Comparison of ENCODE assay signal across 9 cellular contexts in the genomic region with DNA sequence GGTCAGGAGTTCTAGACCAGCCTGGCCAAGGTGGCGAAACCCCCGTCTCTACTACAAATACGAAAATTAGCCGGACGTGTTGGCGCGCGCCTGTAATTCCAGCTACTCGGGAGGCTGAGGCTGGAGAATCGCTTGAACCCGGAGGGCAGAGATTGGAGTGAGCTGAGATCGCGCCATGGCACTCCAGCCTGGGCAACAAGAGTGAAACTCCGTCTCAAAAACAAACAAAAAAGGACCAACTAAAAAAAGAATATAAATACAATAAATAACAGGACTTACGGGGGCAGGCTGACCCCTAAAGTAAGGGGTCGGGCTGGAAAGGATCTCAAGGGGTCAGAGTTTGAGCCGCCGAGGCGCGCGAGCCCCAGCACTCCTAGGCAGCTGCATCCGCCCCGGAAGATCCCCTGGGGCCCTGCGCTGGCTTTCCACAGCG. TPM values are rescaled to one million over a fixed set of nuclear protein-coding genes. Genes with fewer than 3 reads are reported as not detected.
DNase-seq lines count a peak whose midpoint lies in the region; ATAC-seq and TF ChIP-seq lines count a peak whose summit lies in the region.
"Had no signal": no experiment of that assay in that cellular context is flagged by ENCODE, and none has a peak within 500 bp of the region (broad histone marks: within the 10 kb centered on the region; RNA-seq: fewer than 3 reads in every experiment).

No MANE protein-coding gene starts in this region.

- TF ChIP-seq POLR2A in ovary (IDR thresholded peaks at IDR 0.05) = no peak

- H3K9me3 ChIP-seq in NT2/D1 (ENCODE audit: insufficient read depth, low read length) (no peaks in the 10 kb centered on the region), endodermal cell (ENCODE audit: control insufficient read depth, low read length) (no peaks in the 10 kb centered on the region), ovary (no peaks in the 10 kb centered on the region)

- H3K27ac Mint-ChIP-seq in Calu3 (ENCODE audit: unreplicated experiment) = peak overlapping the region; percentile 92
- H3K27ac Mint-ChIP-seq in endodermal cell = peak overlapping the region; percentile 96

- peak overlapping the region; percentile 100 for H3K4me3 ChIP-seq in NT2/D1 (ENCODE audit: insufficient read length, low read depth)
- peak overlapping the region; percentile 96 for H3K4me3 ChIP-seq in endodermal cell (ENCODE audit: low read length)
- H3K4me3 ChIP-seq in ovary = peak overlapping the region; percentile 99

- WGBS in endodermal cell (ENCODE audit: insufficient coverage in 1 of 2, insufficient read length in 1 of 2), 2 experiments = 1 to 2% methylated on average over 21 to 25 of the region's 25 CpGs
- WGBS in ovary, 3 donors = 0 to 1% (median 0%) methylated on average over 25 of the region's 25 CpGs

- H3K36me3 Mint-ChIP-seq in Calu3 (ENCODE audit: insufficient read depth, unreplicated experiment) = peaks cover 92% of the 10 kb centered on the region
- H3K36me3 Mint-ChIP-seq in endodermal cell (ENCODE audit: low read depth) = peaks cover 17% of the 10 kb centered on the region

- no peaks in the 10 kb centered on the region for H3K9me3 Mint-ChIP-seq in Calu3 (ENCODE audit: low read depth, unreplicated experiment)
- H3K9me3 Mint-ChIP-seq in endodermal cell = no peaks in the 10 kb centered on the region

- TF ChIP-seq CTCF in Calu3 (IDR thresholded peaks at IDR 0.05; ENCODE audit: unreplicated experiment) (no peak), endodermal cell (conservative IDR thresholded peaks at IDR 0.05) (no peak), ovary (IDR thresholded peaks at IDR 0.05) (peak in 1 of 3 donors; percentile 4)

- H3K4me1 ChIP-seq in NT2/D1 (ENCODE audit: insufficient read depth, insufficient read length) = peaks cover 20% of the 10 kb centered on the region
- H3K4me1 ChIP-seq in endodermal cell (ENCODE audit: control insufficient read depth, insufficient read depth, low read length) = no peaks in the 10 kb centered on the region
- H3K4me1 ChIP-seq in ovary (ENCODE audit: insufficient read depth) = peaks cover 7% of the 10 kb centered on the region

- H3K9ac ChIP-seq in NT2/D1 (ENCODE audit: insufficient read length, low read depth) = peak overlapping the region; percentile 93
- peak overlapping the region; percentile 84 for H3K9ac ChIP-seq in endodermal cell (ENCODE audit: extremely low read depth, low read length, poor library complexity, severe bottlenecking)

- H3K27me3 ChIP-seq in NT2/D1 (ENCODE audit: insufficient read depth, insufficient read length) (no peaks in the 10 kb centered on the region), endodermal cell (ENCODE audit: control insufficient read depth, insufficient read depth, low read length, poor library complexity, severe bottlenecking) (no peaks in the 10 kb centered on the region), ovary (no peaks in the 10 kb centered on the region)

- DNase-seq in Calu3 = no peak
- no peak for DNase-seq in NT2/D1 (ENCODE audit: low read depth, low spot score)
- DNase-seq in endodermal cell = no peak
- DNase-seq in ovary = no peak
- DNase-seq in iPS-NIHi11 (ENCODE audit: low spot score) = no peak
- no peak for DNase-seq in NCI-H2029 treated with DMSO at 0.1 percent for 48 hours (lab: John Stamatoyannopoulos, UW)
- no peak for DNase-seq in activated CD4-positive, alpha-beta T cell treated with anti-CD3 and anti-CD28 coated beads, Interleukin-2, amount 50 U/mL, for 48 hours

- H3K4me3 Mint-ChIP-seq in Calu3 (ENCODE audit: low read depth, unreplicated experiment) (peak overlapping the region; percentile 100), endodermal cell (peak overlapping the region; percentile 91)

- CTCF ChIA-PET in Calu3 (lab: Charles Lee) = interaction anchor here (0.8 to 2.7 kb wide), 16 partner anchors 9 to 327 kb away, joined by 3 to 12 read pairs (median 6); partner anchors contain the start of genes ARFRP1, PRPF6, PTK6 and UCKL1

- no peaks in the 10 kb centered on the region for H3K27me3 Mint-ChIP-seq in Calu3 (ENCODE audit: unreplicated experiment)
- H3K27me3 Mint-ChIP-seq in endodermal cell (ENCODE audit: insufficient read depth) = no peaks in the 10 kb centered on the region

- no peak overlapping the region for H3K27ac ChIP-seq in endodermal cell (ENCODE audit: low read depth, low read length)
- peak overlapping the region; percentile 66 to 80 for H3K27ac ChIP-seq in ovary

- BruUV-seq in Calu3 (replicated peaks; lab: Mats Ljungman, UMichigan) = no TSS peak

- H3K36me3 ChIP-seq in NT2/D1 (ENCODE audit: insufficient read depth, insufficient read length, low read length) (peaks cover 64% of the 10 kb centered on the region), endodermal cell (ENCODE audit: control insufficient read depth, insufficient read depth, low read length) (peaks cover 23% of the 10 kb centered on the region), ovary (no peaks in the 10 kb centered on the region)

- intact Hi-C loops in Calu3 (cut with micrococcal nuclease; ENCODE audit: unreplicated experiment) = loop anchor here (2.0 to 10.0 kb wide), 3 partner anchors 78 to 326 kb away; no protein-coding TSS in a partner anchor
- intact Hi-C loops in ovary (cut with DNase I) = loop anchor here (2.0 to 5.0 kb wide), 6 partner anchors 37 to 327 kb away; partner anchors contain the start of gene PTK6 (in 2 of the 4)

- H3K4me1 Mint-ChIP-seq in Calu3 (ENCODE audit: low read depth, unreplicated experiment) (peaks cover 19% of the 10 kb centered on the region), endodermal cell (peaks cover 19% of the 10 kb centered on the region)

- no peak for ATAC-seq in GM21619 (IDR thresholded peaks at IDR 0.05; ENCODE audit: unreplicated experiment)

- no peak for TF ChIP-seq EP300 in ovary (IDR thresholded peaks at IDR 0.05)

RNA-seq across cellular contexts. Expression of gene TPD52L2, which starts 0.5 kb away (rescaled TPM):
- total RNA-seq in Calu3 (2022) = 192 and 197 TPM in 2 replicates
- total RNA-seq in endodermal cell = 10 to 100 TPM; 68.3 to 85.2 TPM
- polyA plus RNA-seq in endodermal cell (2013, experiment 1 of 2) = 68.0 TPM
- polyA plus RNA-seq in endodermal cell (2013, experiment 2 of 2) = 64.1 TPM
- 10 to 100 TPM; 51.5 to 78.0 (median 68.8) TPM for total RNA-seq in ovary
- polyA plus RNA-seq in ovary = 10 to 100 TPM; 73.3 to 78.9 TPM

RNA-seq across cellular contexts. Expression of gene ABHD16B, which starts 3.3 kb away (rescaled TPM):
- total RNA-seq in Calu3 (2022) = 0.24 TPM in 1 of 2 replicates, not detected in the other
- total RNA-seq in endodermal cell = not detected
- not detected for polyA plus RNA-seq in endodermal cell (2013, experiment 1 of 2)
- not detected for polyA plus RNA-seq in endodermal cell (2013, experiment 2 of 2)
- not detected for total RNA-seq in ovary
- under 1 TPM in 1 of 2 donors, not detected in 1; 0.57 TPM for polyA plus RNA-seq in ovary
- total RNA-seq: dermis blood vessel endothelial cell had no signal

RNA-seq across cellular contexts. Expression of gene DNAJC5, which starts 30.4 kb away (rescaled TPM):
- total RNA-seq in Calu3 (2022) = 79.9 and 85.9 TPM in 2 replicates
- 10 to 100 TPM; 25.8 to 26.8 TPM for total RNA-seq in endodermal cell
- polyA plus RNA-seq in endodermal cell (2013, experiment 1 of 2) = 26.0 TPM
- polyA plus RNA-seq in endodermal cell (2013, experiment 2 of 2) = 25.3 TPM
- total RNA-seq in ovary = 10 to 100 TPM; 12.4 to 32.8 (median 26.5) TPM
- polyA plus RNA-seq in ovary = 10 to 100 TPM; 11.1 to 12.3 TPM

RNA-seq across cellular contexts. Expression of gene ZBTB46, which starts 33.5 kb away (rescaled TPM):
- total RNA-seq in Calu3 (2022) (2.5 and 3.2 TPM in 2 replicates), endodermal cell (10 to 100 TPM; 24.9 to 25.9 TPM), ovary (10 to 100 TPM; 11.4 to 55.1 (median 35.2) TPM)
- polyA plus RNA-seq in endodermal cell (2013, experiment 1 of 2) = 8.4 TPM
- polyA plus RNA-seq in endodermal cell (2013, experiment 2 of 2) = 7.5 TPM
- polyA plus RNA-seq in ovary = 10 to 100 TPM in 1 of 2 donors, 1 to 10 TPM in 1; 4.1 to 12.2 TPM
